Comparison of ENCODE assay signal across 23 cellular contexts in genomic region chr14:74649167-74649566, GRCh38. TPM values are rescaled to one million over a fixed set of nuclear protein-coding genes. Genes with fewer than 3 reads are reported as not detected.
A peak's percentile ranks its signal among the peaks of the same experiment; 100 is the strongest.
DNase-seq lines count a peak whose midpoint lies in the region; ATAC-seq, FAIRE-seq and TF ChIP-seq lines count a peak whose summit lies in the region.
"Had no signal": no experiment of that assay in that cellular context is flagged by ENCODE, and none has a peak within 500 bp of the region (broad histone marks: within the 10 kb centered on the region; RNA-seq: fewer than 3 reads in every experiment).

No MANE protein-coding gene starts in this region.

- H3K27me3 ChIP-seq in BE2C: no peaks in the 10 kb centered on the region
- H3K27me3 ChIP-seq in endothelial cell of umbilical vein (ENCODE audit: control insufficient read depth in 2 of 2, insufficient read depth in 2 of 2, low read length in 2 of 2): no peaks in the 10 kb centered on the region
- no peaks in the 10 kb centered on the region for H3K27me3 ChIP-seq in thyroid gland
- H3K27me3 ChIP-seq: right atrium auricular region had no signal

- H4K20me1 ChIP-seq in endothelial cell of umbilical vein (replicated peaks; ENCODE audit: control insufficient read depth, extremely low read depth, insufficient read depth, low read length): no peaks in the 10 kb centered on the region

- dilution Hi-C loops in endothelial cell of umbilical vein (cut with MboI; ENCODE audit: extremely low pct_ligation_motif_present, low sequenced_read_pairs): no loop called here

- BruUV-seq in endothelial cell of umbilical vein (replicated peaks; lab: Mats Ljungman, UMichigan): no TSS peak

- H3K4me2 ChIP-seq in endothelial cell of umbilical vein (ENCODE audit: insufficient read depth, low read length): no peak overlapping the region

- peak overlapping the region in 2 of 3 experiments; percentile 98 to 99 for H3K27ac Mint-ChIP-seq in nephron
- H3K27ac Mint-ChIP-seq: activated naive CD8-positive, alpha-beta T cell had no signal

- no peak overlapping the region for H3K4me3 ChIP-seq in BE2C (ENCODE audit: low read depth, low read length)
- H3K4me3 ChIP-seq in endothelial cell of umbilical vein (replicated peaks in 1 of 3; ENCODE audit: insufficient read depth in 1 of 3, low read depth in 1 of 3, low read length in 3 of 3): no peak overlapping the region
- no peak overlapping the region for H3K4me3 ChIP-seq in thyroid gland (replicated peaks in 1 of 3)
- H3K4me3 ChIP-seq: lower lobe of right lung, right atrium auricular region had no signal

- H3K9me3 ChIP-seq in BE2C (no peaks in the 10 kb centered on the region), endothelial cell of umbilical vein (replicated peaks; ENCODE audit: control insufficient read depth, insufficient read depth, low read length) (no peaks in the 10 kb centered on the region), thyroid gland (no peaks in the 10 kb centered on the region)
- H3K9me3 ChIP-seq: lower lobe of right lung, right atrium auricular region had no signal

- H3K36me3 ChIP-seq in BE2C (no peaks in the 10 kb centered on the region), endothelial cell of umbilical vein (ENCODE audit: control insufficient read depth in 2 of 2, extremely low read depth in 1 of 2, insufficient read depth in 2 of 2, low read length in 2 of 2) (no peaks in the 10 kb centered on the region), thyroid gland (no peaks in the 10 kb centered on the region)
- H3K36me3 ChIP-seq: lower lobe of right lung, right atrium auricular region had no signal

- H3K9ac ChIP-seq in endothelial cell of umbilical vein (replicated peaks; ENCODE audit: extremely low read depth, insufficient read depth, low read length): no peak overlapping the region

- FAIRE-seq in endothelial cell of umbilical vein (lab: Jason Lieb, UNC): no peak
- FAIRE-seq: colon, RCC 7860 had no signal

- peaks cover 63% of the 10 kb centered on the region for H3K4me1 Mint-ChIP-seq in nephron

- no peaks in the 10 kb centered on the region for H3K79me2 ChIP-seq in endothelial cell of umbilical vein (ENCODE audit: control insufficient read depth, insufficient read depth, low read length)

- H3K27ac ChIP-seq in RWPE1 (peak overlapping the region; percentile 76), endothelial cell of umbilical vein (ENCODE audit: insufficient read depth, low read depth, low read length) (peak overlapping the region; percentile 51), thyroid gland (no peak overlapping the region)
- H3K27ac ChIP-seq: lower lobe of right lung, right atrium auricular region had no signal

- no peak overlapping the region for H2AFZ ChIP-seq in endothelial cell of umbilical vein (ENCODE audit: low read depth, low read length)

- 0 out of 2 replicates have a peak, but pooled peaks have one; percentile 1 for TF ChIP-seq CTCF in BE2C (IDR thresholded peaks at IDR 0.05; ENCODE audit: low read depth, low read length)
- no peak for TF ChIP-seq CTCF in RWPE1 (conservative IDR thresholded peaks at IDR 0.05; ENCODE audit: low read depth)
- no peak for TF ChIP-seq CTCF in endothelial cell of umbilical vein (IDR thresholded peaks at IDR 0.05; ENCODE audit: extremely low read depth in 1 of 2, insufficient read depth in 1 of 2, low read depth in 1 of 2, low read length in 2 of 2)
- TF ChIP-seq CTCF in nephron (IDR thresholded peaks at IDR 0.05; ENCODE audit: unreplicated experiment in 3 of 3): no peak
- TF ChIP-seq CTCF in thyroid gland (IDR thresholded peaks at IDR 0.05): no peak

- CTCF ChIA-PET in RWPE1 (lab: Yijun Ruan, JAX): interaction anchor here (0.7 to 1.4 kb wide), 2 partner anchors 36 to 63 kb away, joined by 3 to 4 read pairs; no protein-coding TSS in a partner anchor
- CTCF ChIA-PET in endothelial cell of umbilical vein (lab: Charles Lee): interaction anchor here (0.8 to 4.1 kb wide), 10 partner anchors 10 to 145 kb away, joined by 3 to 33 read pairs (median 6); partner anchors contain the start of gene LTBP2

- POLR2A ChIA-PET in RWPE1 (lab: Yijun Ruan, JAX; ENCODE audit: low non-redundant PET): no interaction called here
- POLR2A ChIA-PET in endothelial cell of umbilical vein (lab: Charles Lee): no interaction called here

- peaks cover 7% of the 10 kb centered on the region; the same call in 1 of the 2 replicates for H3K4me1 ChIP-seq in BE2C
- H3K4me1 ChIP-seq in endothelial cell of umbilical vein (ENCODE audit: control insufficient read depth, extremely low read depth, insufficient read depth, low read length): peaks cover 29% of the 10 kb centered on the region
- H3K4me1 ChIP-seq in thyroid gland: peaks cover 6 to 13% of the 10 kb centered on the region in 2 donors

- H3K27me3 Mint-ChIP-seq in nephron (ENCODE audit: low read depth): no peaks in the 10 kb centered on the region
- H3K27me3 Mint-ChIP-seq: activated naive CD8-positive, alpha-beta T cell had no signal

- H3K4me3 Mint-ChIP-seq in nephron: no peak overlapping the region
- H3K4me3 Mint-ChIP-seq: activated naive CD8-positive, alpha-beta T cell had no signal

- TF ChIP-seq POLR2A in endothelial cell of umbilical vein (IDR thresholded peaks at IDR 0.05; ENCODE audit: low read depth, low read length): no peak
- TF ChIP-seq POLR2A in thyroid gland (IDR thresholded peaks at IDR 0.05): no peak

- H3K36me3 Mint-ChIP-seq in nephron (ENCODE audit: low read depth): peaks cover 3% of the 10 kb centered on the region
- H3K36me3 Mint-ChIP-seq: activated naive CD8-positive, alpha-beta T cell had no signal

- H3K9me3 Mint-ChIP-seq in nephron: no peaks in the 10 kb centered on the region

- intact Hi-C loops in endothelial cell of umbilical vein (cut with micrococcal nuclease): loop anchor here (1.0 to 2.0 kb wide), 2 partner anchors 9 to 28 kb away; no protein-coding TSS in a partner anchor
- intact Hi-C loops in thyroid gland (cut with DNase I): no loop called here

- ATAC-seq in GM21737 (IDR thresholded peaks at IDR 0.05; ENCODE audit: unreplicated experiment): no peak
- ATAC-seq: lower lobe of right lung had no signal

- WGBS in thyroid gland, 2 donors: 77 to 82% methylated on average over 7 of the region's 7 CpGs

- DNase-seq in BE2C (peak; percentile 26), RWPE1 (ENCODE audit: low spot score) (no peak), endothelial cell of umbilical vein (ENCODE audit: low read depth, low spot score) (no peak), NCI-H774 (lab: John Stamatoyannopoulos, UW) (no peak), thyroid gland (no peak), 8988T (no peak)
- DNase-seq: activated CD4-positive, CD25-positive, alpha-beta regulatory T cell treated with anti-CD3 and anti-CD28 coated beads, Interleukin-2, amount 50 U/mL, for 72 hours; C1 segment of cervical spinal cord; Calu3; hippocampal formation; lower lobe of right lung; NCI-H1092 treated with DMSO at 0.1 percent for 48 hours; NCI-H2029 treated with DMSO at 0.1 percent for 48 hours; NCI-H446; NK-92 treated with Interleukin-12 subunit alpha and Interleukin-12 subunit beta, amount 100 ng/mL, for 24 hours; stimulated activated CD8-positive, alpha-beta memory T cell treated with anti-CD3 and anti-CD28 coated beads, Interleukin-4, amount 100 ng/mL, for 48 hours; T1000 had no signal

- no peaks in the 10 kb centered on the region for H3K9me1 ChIP-seq in endothelial cell of umbilical vein (replicated peaks; ENCODE audit: control insufficient read depth, extremely low read depth, insufficient read depth, low read length)

TF ChIP-seq in endothelial cell of umbilical vein, 7 proteins besides CTCF, POLR2A, EP300 and RAD21:
- TF ChIP-seq FOS (IDR thresholded peaks at IDR 0.05; ENCODE audit: borderline replicate concordance, insufficient read depth, low read length) (no peak), POLR2AphosphoS5 (IDR thresholded peaks at IDR 0.05; ENCODE audit: insufficient read depth, low read depth, low read length) (no peak), EZH2 (IDR thresholded peaks at IDR 0.05; ENCODE audit: borderline replicate concordance, low read depth, low read length, severe bottlenecking) (no peak), MYC (IDR thresholded peaks at IDR 0.05; ENCODE audit: low read depth, low read length) (no peak), MAX (IDR thresholded peaks at IDR 0.05; ENCODE audit: insufficient read depth, insufficient read length) (no peak), JUN (IDR thresholded peaks at IDR 0.05; ENCODE audit: borderline replicate concordance, insufficient read depth, insufficient read length, low read depth) (no peak), GATA2 (IDR thresholded peaks at IDR 0.05; ENCODE audit: insufficient read depth, insufficient read length, low read depth, low read length) (no peak)

RNA-seq across cellular contexts. Expression of gene LTBP2, which starts 37.1 kb away (rescaled TPM):
- 1.2 TPM for polyA plus RNA-seq in BE2C (2012; ENCODE audit: insufficient read depth, insufficient read length, low read depth)
- 264 and 268 TPM in 2 replicates for total RNA-seq in endothelial cell of umbilical vein
- 208 and 209 TPM in 2 replicates for polyA plus RNA-seq in endothelial cell of umbilical vein
- 182 and 200 TPM in 2 replicates for polyA plus RNA-seq in endothelial cell of umbilical vein (2011; cell fraction: cytosol; rRNA removed)
- polyA plus RNA-seq in endothelial cell of umbilical vein (2011; cell fraction: nucleus; rRNA removed): 302 and 337 TPM in 2 replicates
- polyA plus RNA-seq in endothelial cell of umbilical vein (2012): 319 and 426 TPM in 2 replicates
- 357 and 369 TPM in 2 replicates for polyA minus RNA-seq in endothelial cell of umbilical vein
- polyA minus RNA-seq in endothelial cell of umbilical vein (2011; cell fraction: cytosol; rRNA and poly(A)+ RNA removed): not detected
- polyA minus RNA-seq in endothelial cell of umbilical vein (2011; cell fraction: nucleus; rRNA and poly(A)+ RNA removed): 150 and 213 TPM in 2 replicates
- 100 to 1,000 TPM in 3 of 4 donors, 10 to 100 TPM in 1; 81.3 to 240 (median 189) TPM for total RNA-seq in thyroid gland

Comparison
In these comparisons a context has a peak if more than half of its experiments do, and no peak if none do; other contexts are left out.
1. H3K27ac ChIP-seq: peak in RWPE1 (single experiment) and endothelial cell of umbilical vein (single experiment); none in thyroid gland (0 of 3).